8 cellular contexts compared by ENCODE assay signal in genomic region chr2:61537590-61538178, GRCh38. TPM values are rescaled to one million over a fixed set of nuclear protein-coding genes. Genes with fewer than 3 reads are reported as not detected.
DNase-seq lines count a peak whose midpoint lies in the region; ATAC-seq and TF ChIP-seq lines count a peak whose summit lies in the region.

No MANE protein-coding gene starts in this region.

- H3K4me3 ChIP-seq in AG10803 (ENCODE audit: low read length) (peak overlapping the region; percentile 94), cardiac fibroblast (replicated peaks in 1 of 2; ENCODE audit: low read depth in 2 of 2, low read length in 2 of 2) (peak overlapping the region; percentile 89 to 92), mucosa of stomach (ENCODE audit: low read length) (peak overlapping the region; percentile 55)

- H3K9me3 Mint-ChIP-seq in IgD-negative memory B cell = no peaks in the 10 kb centered on the region

- peak overlapping the region; percentile 91 for H3K9ac ChIP-seq in mucosa of stomach (ENCODE audit: low read length)

- H3K27me3 Mint-ChIP-seq in IgD-negative memory B cell = no peaks in the 10 kb centered on the region

- DNase-seq in AG10803 (ENCODE audit: low read depth) = no peak
- peak in 1 of 2 donors; percentile 14 for DNase-seq in cardiac fibroblast (ENCODE audit: low read depth in 2 of 2)
- no peak for DNase-seq in A172 (ENCODE audit: low spot score)
- no peak for DNase-seq in NOMO-1 (lab: John Stamatoyannopoulos, UW; ENCODE audit: unreplicated experiment in 2 of 2)

- peak overlapping the region; percentile 96 to 99 (median 98) for H3K4me3 Mint-ChIP-seq in IgD-negative memory B cell

- H3K36me3 ChIP-seq in mucosa of stomach (ENCODE audit: control insufficient read depth, insufficient read depth, low read length) = no peaks in the 10 kb centered on the region

- peaks cover 17% of the 10 kb centered on the region for H3K4me1 ChIP-seq in mucosa of stomach (ENCODE audit: control insufficient read depth, insufficient read depth, low read length)

- no peak for TF ChIP-seq CTCF in AG10803 (conservative IDR thresholded peaks at IDR 0.05; ENCODE audit: low read length)
- no peak for TF ChIP-seq CTCF in cardiac fibroblast (IDR thresholded peaks at IDR 0.05; ENCODE audit: low read depth, low read length)

- H3K27ac Mint-ChIP-seq in IgD-negative memory B cell = peak overlapping the region; percentile 99 to 100 (median 99)

- no peaks in the 10 kb centered on the region for H3K36me3 Mint-ChIP-seq in IgD-negative memory B cell

- H3K9me3 ChIP-seq in mucosa of stomach (ENCODE audit: control insufficient read depth, low read length) = no peaks in the 10 kb centered on the region

- ATAC-seq in HG02571 (IDR thresholded peaks at IDR 0.05; ENCODE audit: unreplicated experiment) = no peak
- no peak for ATAC-seq in HG03342 (IDR thresholded peaks at IDR 0.05; ENCODE audit: unreplicated experiment)

- H3K27me3 ChIP-seq in mucosa of stomach (ENCODE audit: control insufficient read depth, insufficient read depth, low read length) = no peaks in the 10 kb centered on the region

- peaks cover 8 to 34% (median 25%) of the 10 kb centered on the region in 3 donors for H3K4me1 Mint-ChIP-seq in IgD-negative memory B cell

RNA-seq across cellular contexts. Expression of gene XPO1, which starts 0.5 kb away (rescaled TPM):
- polyA plus RNA-seq in IgD-negative memory B cell = 34.3 TPM
- total RNA-seq in A172 (2014; rRNA removed; shearing (Covaris generic)) = 206 and 273 TPM in 2 replicates
